In genomic region chr6:45930419-45931059, GRCh38 we compare ENCODE assay signal across 8 cellular contexts.
DNase-seq lines count a peak whose midpoint lies in the region; ATAC-seq and TF ChIP-seq lines count a peak whose summit lies in the region.

No MANE protein-coding gene starts in this region.

- CTCF ChIA-PET in PC-9 (lab: Charles Lee), result interaction anchor here (1.1 to 1.2 kb wide), 2 partner anchors 160 to 480 kb away, joined by 5 read pairs; no protein-coding TSS in a partner anchor

- no peak overlapping the region for H2AFZ ChIP-seq in PC-9
- no peak overlapping the region for H2AFZ ChIP-seq in neural progenitor cell (replicated peaks)

- H3K9ac ChIP-seq in neural progenitor cell, result no peak overlapping the region

- intact Hi-C loops in PC-9 (cut with micrococcal nuclease; ENCODE audit: unreplicated experiment), result loop anchor here (1.0 to 10.0 kb wide), 5 partner anchors 82 to 1117 kb away; no protein-coding TSS in a partner anchor

- peaks cover 0 to 2% of the 10 kb centered on the region in 2 donors for H3K36me3 Mint-ChIP-seq in activated T-cell treated with anti-CD3 and anti-CD28 coated beads, Interleukin-2, amount 50 U/mL, for 72 hours (ENCODE audit: insufficient read depth in 2 of 2)
- H3K36me3 Mint-ChIP-seq in neural progenitor cell, result no peaks in the 10 kb centered on the region

- no TSS peak for BruUV-seq in PC-9 (replicated peaks; lab: Mats Ljungman, UMichigan)

- H4K20me1 ChIP-seq in PC-9 (ENCODE audit: insufficient read depth), result no peaks in the 10 kb centered on the region
- no peaks in the 10 kb centered on the region for H4K20me1 ChIP-seq in neural progenitor cell (ENCODE audit: low read depth)

- no peaks in the 10 kb centered on the region for H3K9me3 Mint-ChIP-seq in activated T-cell treated with anti-CD3 and anti-CD28 coated beads, Interleukin-2, amount 50 U/mL, for 72 hours
- H3K9me3 Mint-ChIP-seq in neural progenitor cell, result no peaks in the 10 kb centered on the region

- 19% methylated on average over 7 of the region's 7 CpGs for WGBS in suprapubic skin

- no peak overlapping the region for H3K4me3 ChIP-seq in PC-9
- no peak overlapping the region for H3K4me3 ChIP-seq in fibroblast of pulmonary artery (replicated peaks; ENCODE audit: low read depth, low read length)
- H3K4me3 ChIP-seq in neural progenitor cell, result no peak overlapping the region
- no peak overlapping the region for H3K4me3 ChIP-seq in suprapubic skin

- H3K36me3 ChIP-seq in PC-9 (ENCODE audit: low read depth) (no peaks in the 10 kb centered on the region), neural progenitor cell (no peaks in the 10 kb centered on the region), suprapubic skin (no peaks in the 10 kb centered on the region)

- peaks cover 19% of the 10 kb centered on the region for H3K4me1 Mint-ChIP-seq in activated T-cell treated with anti-CD3 and anti-CD28 coated beads, Interleukin-2, amount 50 U/mL, for 72 hours (ENCODE audit: low read depth)
- H3K4me1 Mint-ChIP-seq in neural progenitor cell, result peaks cover 28% of the 10 kb centered on the region

- H3F3A ChIP-seq in PC-9 (ENCODE audit: insufficient read depth, low read depth), result no peaks in the 10 kb centered on the region
- peaks cover 27% of the 10 kb centered on the region for H3F3A ChIP-seq in neural progenitor cell (ENCODE audit: low read depth)

- H3K79me2 ChIP-seq in PC-9 (ENCODE audit: low read depth), result no peaks in the 10 kb centered on the region
- no peaks in the 10 kb centered on the region for H3K79me2 ChIP-seq in neural progenitor cell (ENCODE audit: low read depth)

- H3K27ac ChIP-seq in PC-9 (no peak overlapping the region), neural progenitor cell (no peak overlapping the region), suprapubic skin (no peak overlapping the region)

- peak; percentile 7 for DNase-seq in CMK (ENCODE audit: low read depth)
- peak; percentile 56 for DNase-seq in HT1080 (ENCODE audit: low read depth)
- peak in 1 of 2 experiments; percentile 65 for DNase-seq in PC-9
- DNase-seq in activated T-cell treated with anti-CD3 and anti-CD28 coated beads, Interleukin-2, amount 50 U/mL, for 72 hours, result peak; percentile 49 to 69
- DNase-seq in fibroblast of pulmonary artery (ENCODE audit: low read depth), result peak; percentile 69
- peak; percentile 72 for DNase-seq in neural progenitor cell (ENCODE audit: low spot score)
- no peak for DNase-seq in suprapubic skin (ENCODE audit: low spot score in 2 of 2)

- H3K27me3 ChIP-seq in PC-9 (ENCODE audit: insufficient read depth, low read depth), result no peaks in the 10 kb centered on the region
- H3K27me3 ChIP-seq in neural progenitor cell, result peaks cover 18% of the 10 kb centered on the region
- no peaks in the 10 kb centered on the region for H3K27me3 ChIP-seq in suprapubic skin

- no peaks in the 10 kb centered on the region for H3K9me3 ChIP-seq in PC-9 (ENCODE audit: insufficient read depth, low read depth)
- no peaks in the 10 kb centered on the region for H3K9me3 ChIP-seq in neural progenitor cell (ENCODE audit: low read depth)
- H3K9me3 ChIP-seq in suprapubic skin, result no peaks in the 10 kb centered on the region

- TF ChIP-seq CTCF in PC-9 (conservative IDR thresholded peaks at IDR 0.05) (peak; percentile 98), fibroblast of pulmonary artery (IDR thresholded peaks at IDR 0.05; ENCODE audit: low read length, missing control alignments) (peak; percentile 96), neural progenitor cell (IDR thresholded peaks at IDR 0.05) (peak; percentile 99), suprapubic skin (IDR thresholded peaks at IDR 0.05) (peak; percentile 80 to 94)

- no peaks in the 10 kb centered on the region for H3K27me3 Mint-ChIP-seq in activated T-cell treated with anti-CD3 and anti-CD28 coated beads, Interleukin-2, amount 50 U/mL, for 72 hours (ENCODE audit: low read depth)
- peaks cover 4% of the 10 kb centered on the region for H3K27me3 Mint-ChIP-seq in neural progenitor cell (ENCODE audit: insufficient read depth, low read depth)

- H3K9me2 ChIP-seq in PC-9 (ENCODE audit: insufficient read depth), result no peaks in the 10 kb centered on the region

- no peak for TF ChIP-seq EP300 in suprapubic skin (IDR thresholded peaks at IDR 0.05)

- POLR2A ChIA-PET in PC-9 (lab: Charles Lee; ENCODE audit: unreplicated experiment), result no interaction called here

- no peak overlapping the region for H3K4me3 Mint-ChIP-seq in activated T-cell treated with anti-CD3 and anti-CD28 coated beads, Interleukin-2, amount 50 U/mL, for 72 hours
- H3K4me3 Mint-ChIP-seq in neural progenitor cell, result no peak overlapping the region

- H3K4me1 ChIP-seq in PC-9 (replicated peaks; ENCODE audit: insufficient read depth) (no peaks in the 10 kb centered on the region), neural progenitor cell (peaks cover 45% of the 10 kb centered on the region), suprapubic skin (peaks cover 4% of the 10 kb centered on the region)

- no peak overlapping the region for H3K27ac Mint-ChIP-seq in activated T-cell treated with anti-CD3 and anti-CD28 coated beads, Interleukin-2, amount 50 U/mL, for 72 hours
- H3K27ac Mint-ChIP-seq in neural progenitor cell, result no peak overlapping the region

- no peak for TF ChIP-seq POLR2A in suprapubic skin (IDR thresholded peaks at IDR 0.05)

- H3K4me2 ChIP-seq in PC-9 (no peak overlapping the region), neural progenitor cell (no peak overlapping the region)

- ATAC-seq in activated T-cell treated with anti-CD3 and anti-CD28 coated beads, Interleukin-2, amount 50 U/mL, for 72 hours (replicated peaks in 1 of 2), result peak; percentile 59 to 66
- ATAC-seq in HG03460 (IDR thresholded peaks at IDR 0.05; ENCODE audit: unreplicated experiment), result no peak

Comparison
In these comparisons a context has a peak if more than half of its experiments do, and no peak if none do; other contexts are left out.
1. DNase-seq: peak in CMK (single experiment), HT1080 (single experiment), activated T-cell treated with anti-CD3 and anti-CD28 coated beads, Interleukin-2, amount 50 U/mL, for 72 hours (2 of 2), fibroblast of pulmonary artery (single experiment) and neural progenitor cell (single experiment); none in suprapubic skin (0 of 2).
2. Peak in every context shown above with its lines, with median percentiles within 50 percentile points of each other: CTCF ChIP-seq.